Comparison of ENCODE assay signal across 11 cellular contexts in the genomic region with DNA sequence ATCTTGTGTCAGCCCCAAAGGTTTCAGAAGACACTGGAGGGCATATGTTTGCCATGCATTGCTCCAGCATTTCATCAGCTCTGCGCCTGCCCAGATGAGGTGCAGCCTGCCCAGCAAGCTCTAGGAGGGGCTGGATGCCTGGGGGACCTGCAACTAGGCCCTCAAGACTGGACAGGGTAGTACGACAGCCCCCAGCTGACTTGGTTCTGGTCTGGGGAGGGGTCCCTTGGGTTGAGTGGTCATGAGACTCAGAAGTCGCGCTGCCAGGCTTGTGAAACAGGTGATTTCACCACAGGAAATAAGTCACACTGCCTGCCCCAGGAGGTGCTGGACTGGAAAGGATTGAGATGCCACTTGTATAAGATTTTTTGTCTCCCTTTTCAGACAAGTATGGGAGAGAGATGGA. TPM values are rescaled to one million over a fixed set of nuclear protein-coding genes. Genes with fewer than 3 reads are reported as not detected.
DNase-seq lines count a peak whose midpoint lies in the region; ATAC-seq and TF ChIP-seq lines count a peak whose summit lies in the region.
"Had no signal": no experiment of that assay in that cellular context is flagged by ENCODE, and none has a peak within 500 bp of the region (broad histone marks: within the 10 kb centered on the region; RNA-seq: fewer than 3 reads in every experiment).

No MANE protein-coding gene starts in this region.

- no peak overlapping the region for H2AFZ ChIP-seq in IMR-90 (replicated peaks; ENCODE audit: low read length, poor library complexity)

- no peaks in the 10 kb centered on the region for H3K79me1 ChIP-seq in IMR-90 (ENCODE audit: low read depth in 1 of 2, low read length in 2 of 2)

- 75% methylated on average over 2 of the region's 4 CpGs; no CpG with 5 or more reads in 1 of the 2 experiments for WGBS in IMR-90 (ENCODE audit: extremely low coverage in 2 of 2, insufficient read length in 1 of 2), 2 experiments

- no peaks in the 10 kb centered on the region; the same call in 1 of the 2 replicates for H3K9me1 ChIP-seq in IMR-90 (ENCODE audit: insufficient read depth, low read length)

- no peaks in the 10 kb centered on the region for H3K9me3 ChIP-seq in CD4-positive, CD25-positive, alpha-beta regulatory T cell (ENCODE audit: control insufficient read depth in 2 of 2, low read length in 2 of 2)
- no peaks in the 10 kb centered on the region for H3K9me3 ChIP-seq in IMR-90 (ENCODE audit: control insufficient read depth, insufficient read depth, low read length)
- H3K9me3 ChIP-seq in mucosa of descending colon: no peaks in the 10 kb centered on the region

- H2BK20ac ChIP-seq in IMR-90 (ENCODE audit: low read depth, low read length): no peak overlapping the region

- H3K4me3 Mint-ChIP-seq in CD4-positive, CD25-positive, alpha-beta regulatory T cell: no peak overlapping the region

- H3K4me1 ChIP-seq in CD4-positive, CD25-positive, alpha-beta regulatory T cell (ENCODE audit: control insufficient read depth, insufficient read depth, low read length, poor library complexity, severe bottlenecking): peaks cover 32% of the 10 kb centered on the region
- H3K4me1 ChIP-seq in IMR-90 (ENCODE audit: control insufficient read depth, insufficient read depth, low read length) (no peaks in the 10 kb centered on the region), mucosa of descending colon (ENCODE audit: low read depth) (no peaks in the 10 kb centered on the region)

- H4K8ac ChIP-seq in IMR-90 (ENCODE audit: low read depth in 2 of 2, low read length in 2 of 2): no peak overlapping the region

- no peak overlapping the region for H3K4me3 ChIP-seq in CD4-positive, CD25-positive, alpha-beta regulatory T cell (ENCODE audit: low read depth, low read length)
- H3K4me3 ChIP-seq in IMR-90 (ENCODE audit: insufficient read depth, low read depth, low read length) (no peak overlapping the region), mucosa of descending colon (no peak overlapping the region)

- H2AK5ac ChIP-seq in IMR-90 (ENCODE audit: low read depth, low read length): no peak overlapping the region

- CTCF ChIA-PET in IMR-90 (lab: Yijun Ruan, JAX): no interaction called here

- peak in 1 of 2 donors; percentile 46 for ATAC-seq in CD4-positive, CD25-positive, alpha-beta regulatory T cell (ENCODE audit: low read depth in 2 of 2)
- ATAC-seq in IMR-90 (ENCODE audit: low read depth): peak; percentile 16; the same call in 1 of the 2 replicates
- ATAC-seq in mucosa of descending colon: peak; percentile 3
- no peak for ATAC-seq in HG02623 (IDR thresholded peaks at IDR 0.05; ENCODE audit: unreplicated experiment)
- no peak for ATAC-seq in HG02981 (IDR thresholded peaks at IDR 0.05; ENCODE audit: unreplicated experiment)

- BruUV-seq in IMR-90 (replicated peaks; lab: Mats Ljungman, UMichigan): no TSS peak

- no peak overlapping the region for H3K56ac ChIP-seq in IMR-90 (ENCODE audit: extremely low read depth, insufficient read depth, low read length)

- no peak overlapping the region for H2BK15ac ChIP-seq in IMR-90 (ENCODE audit: low read depth, low read length)

- no peak overlapping the region for H2AK9ac ChIP-seq in IMR-90 (replicated peaks; ENCODE audit: low read depth, low read length, poor library complexity)

- H3K27ac Mint-ChIP-seq in CD4-positive, CD25-positive, alpha-beta regulatory T cell: peak overlapping the region; percentile 43 to 74 (median 46)

- no peaks in the 10 kb centered on the region for H3K9me3 Mint-ChIP-seq in CD4-positive, CD25-positive, alpha-beta regulatory T cell

- no peak overlapping the region for H3K18ac ChIP-seq in IMR-90 (ENCODE audit: low read depth, low read length)

- H3K4me1 Mint-ChIP-seq in CD4-positive, CD25-positive, alpha-beta regulatory T cell: peaks cover 8 to 61% (median 21%) of the 10 kb centered on the region in 4 donors

- H2BK120ac ChIP-seq in IMR-90 (ENCODE audit: low read depth, low read length): no peak overlapping the region

- H3K27me3 Mint-ChIP-seq in CD4-positive, CD25-positive, alpha-beta regulatory T cell: no peaks in the 10 kb centered on the region

- TF ChIP-seq RAD21 in IMR-90 (IDR thresholded peaks at IDR 0.05; ENCODE audit: low read length): no peak

- no peak overlapping the region for H3K9ac ChIP-seq in IMR-90 (ENCODE audit: low read depth, low read length)

- no peak overlapping the region for H4K5ac ChIP-seq in IMR-90 (ENCODE audit: low read depth, low read length)

- peaks cover 7% of the 10 kb centered on the region for H3K36me3 Mint-ChIP-seq in CD4-positive, CD25-positive, alpha-beta regulatory T cell

- in situ Hi-C loops in IMR-90 (cut with MboI; ENCODE audit: low sequenced_read_pairs): no loop called here

- dilution Hi-C loops in IMR-90 (cut with HindIII; ENCODE audit: low sequenced_read_pairs, unreplicated experiment): no loop called here

- TF ChIP-seq CTCF in IMR-90 (conservative IDR thresholded peaks at IDR 0.05; ENCODE audit: low read depth, low read length): no peak
- no peak for TF ChIP-seq CTCF in mucosa of descending colon (IDR thresholded peaks at IDR 0.05)

- peak in 1 of 3 donors; percentile 36 for DNase-seq in CD4-positive, CD25-positive, alpha-beta regulatory T cell
- DNase-seq in IMR-90 (peak; percentile 12), mucosa of descending colon (no peak), substantia nigra (lab: John Stamatoyannopoulos, UW) (no peak), RPMI8226 (no peak)
- DNase-seq: anterior cingulate cortex, NCI-H82 had no signal

- H4K91ac ChIP-seq in IMR-90 (ENCODE audit: insufficient read depth, low read depth, low read length): no peak overlapping the region

- no peak for TF ChIP-seq POLR2A in IMR-90 (IDR thresholded peaks at IDR 0.05; ENCODE audit: low read depth, low read length)

- no peak overlapping the region for H3K23ac ChIP-seq in IMR-90 (ENCODE audit: low read depth, low read length)

- no peak overlapping the region for H3K4ac ChIP-seq in IMR-90 (ENCODE audit: low read depth, low read length)

- peaks cover 6% of the 10 kb centered on the region for H3K36me3 ChIP-seq in CD4-positive, CD25-positive, alpha-beta regulatory T cell (ENCODE audit: control insufficient read depth, insufficient read depth, low read length)
- H3K36me3 ChIP-seq in IMR-90 (ENCODE audit: control insufficient read depth, insufficient read depth, low read length): peaks cover 6% of the 10 kb centered on the region; the same call in 1 of the 2 replicates
- peaks cover 4% of the 10 kb centered on the region for H3K36me3 ChIP-seq in mucosa of descending colon (ENCODE audit: low read depth)

- no peak overlapping the region for H3K14ac ChIP-seq in IMR-90 (replicated peaks; ENCODE audit: low read depth, low read length)

- H3K4me2 ChIP-seq in IMR-90 (ENCODE audit: low read depth, low read length): no peak overlapping the region

- POLR2A ChIA-PET in IMR-90 (lab: Charles Lee; ENCODE audit: unreplicated experiment): no interaction called here

- intact Hi-C loops in IMR-90 (cut with micrococcal nuclease): no loop called here
- intact Hi-C loops in mucosa of descending colon (cut with DNase I, micrococcal nuclease): no loop called here

- H4K20me1 ChIP-seq in IMR-90 (ENCODE audit: insufficient read depth, low read length): no peaks in the 10 kb centered on the region; the same call in 1 of the 2 replicates

- no peaks in the 10 kb centered on the region for H3K27me3 ChIP-seq in CD4-positive, CD25-positive, alpha-beta regulatory T cell (ENCODE audit: control insufficient read depth, insufficient read depth, low read length)
- H3K27me3 ChIP-seq in IMR-90 (ENCODE audit: control insufficient read depth, insufficient read depth, low read length): peaks cover 13% of the 10 kb centered on the region

- no peak overlapping the region for H3K27ac ChIP-seq in CD4-positive, CD25-positive, alpha-beta regulatory T cell (ENCODE audit: insufficient read depth, low read length, poor library complexity, severe bottlenecking)
- H3K27ac ChIP-seq in IMR-90 (ENCODE audit: insufficient read depth, low read length): no peak overlapping the region
- peak overlapping the region; percentile 22 for H3K27ac ChIP-seq in angular gyrus (ENCODE audit: low read depth, low read length)
- H3K27ac ChIP-seq in substantia nigra (ENCODE audit: low read depth, low read length, poor library complexity, severe bottlenecking): no peak overlapping the region

- H2BK5ac ChIP-seq in IMR-90 (ENCODE audit: low read depth, low read length, poor library complexity, severe bottlenecking): no peak overlapping the region

TF ChIP-seq in IMR-90, 13 proteins besides CTCF, POLR2A, EP300 and RAD21:
- TF ChIP-seq RFX5 (IDR thresholded peaks at IDR 0.05; ENCODE audit: low read depth, low read length): no peak
- TF ChIP-seq USF2 (IDR thresholded peaks at IDR 0.05; ENCODE audit: low read depth, low read length): no peak
- TF ChIP-seq CEBPB (IDR thresholded peaks at IDR 0.05; ENCODE audit: low read depth, low read length): no peak
- no peak for TF ChIP-seq FOS (IDR thresholded peaks at IDR 0.05; ENCODE audit: low read depth, low read length)
- no peak for TF ChIP-seq MAZ (IDR thresholded peaks at IDR 0.05; ENCODE audit: borderline replicate concordance, low read depth, low read length)

RNA-seq across cellular contexts. Expression of gene TPBGL, which starts 23.4 kb away (rescaled TPM):
- 0.12 TPM for total RNA-seq in CD4-positive, CD25-positive, alpha-beta regulatory T cell
- under 1 TPM in 1 of 4 donors, not detected in 3; 0.11 TPM for polyA plus RNA-seq in CD4-positive, CD25-positive, alpha-beta regulatory T cell
- total RNA-seq in IMR-90 (2012; rRNA removed) (not detected in 2 replicates), mucosa of descending colon (under 1 TPM in 2 of 3 donors, not detected in 1; 0.17 to 0.57 TPM)
- not detected in 2 replicates for polyA plus RNA-seq in IMR-90 (2012; rRNA removed)
- polyA plus RNA-seq in IMR-90 (2012; cell fraction: cytosol; rRNA removed): 0.05 TPM in 1 of 2 replicates, not detected in the other
- polyA plus RNA-seq in IMR-90 (2012; cell fraction: nucleus; rRNA removed; ENCODE audit: low replicate concordance): not detected in 2 replicates
- total RNA-seq: fibroblast of lung had no signal
- polyA plus RNA-seq: fibroblast of lung had no signal

Comparison
In these comparisons a context has a peak if more than half of its experiments do, and no peak if none do; other contexts are left out.
1. ATAC-seq: peak in IMR-90 (single experiment) and mucosa of descending colon (single experiment); none in HG02623 (single experiment) and HG02981 (single experiment).